ENCODE assay signal across 8 cellular contexts in the genomic region with DNA sequence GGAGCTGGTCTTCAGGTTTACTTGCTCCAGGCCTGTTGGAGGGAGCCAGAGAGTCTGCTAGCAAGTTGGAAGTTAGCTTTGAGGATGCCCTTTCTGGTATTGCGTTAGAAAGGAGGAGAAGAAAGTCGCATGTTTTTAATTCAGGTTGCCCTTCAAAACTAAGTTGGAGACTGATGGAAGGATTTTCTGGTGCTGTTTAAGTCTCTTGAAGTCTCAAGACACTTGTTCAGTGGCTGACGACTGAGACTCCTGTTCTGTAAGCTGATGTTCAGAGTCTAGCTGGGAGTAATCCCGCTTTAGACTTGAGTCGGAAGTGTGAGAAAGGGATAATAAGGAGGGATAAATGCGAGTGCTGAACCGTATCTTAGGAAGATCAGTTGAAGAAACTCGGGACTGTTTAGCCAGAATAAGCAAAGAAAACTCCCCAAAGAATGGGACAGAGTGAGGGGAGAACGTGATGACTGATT. TPM values are rescaled to one million over a fixed set of nuclear protein-coding genes. Genes with fewer than 3 reads are reported as not detected.
DNase-seq lines count a peak whose midpoint lies in the region; ATAC-seq and TF ChIP-seq lines count a peak whose summit lies in the region.

No MANE protein-coding gene starts in this region.

- H3K27ac ChIP-seq in left ventricle myocardium inferior (replicated peaks) (peak overlapping the region; percentile 88), sigmoid colon (peak overlapping the region; percentile 85 to 96 (median 91))

- peaks cover 43% of the 10 kb centered on the region for H3K36me3 Mint-ChIP-seq in activated CD4-positive, alpha-beta memory T cell treated with anti-CD3 and anti-CD28 coated beads for 36 hours

- intact Hi-C loops in activated CD4-positive, alpha-beta memory T cell treated with anti-CD3 and anti-CD28 coated beads for 36 hours (cut with micrococcal nuclease): loop anchor here (5.0 to 10.0 kb wide), 5 partner anchors 78 to 795 kb away; partner anchors contain the start of gene HNF1B
- intact Hi-C loops in left ventricle myocardium inferior (cut with micrococcal nuclease) (no loop called here), sigmoid colon (cut with DNase I) (loop anchor here (5.0 kb wide), 1 partner anchor 417 kb away; the partner anchor contains the start of genes MYO19 and PIGW)

- H3K36me3 ChIP-seq in left ventricle myocardium inferior: peaks cover 39% of the 10 kb centered on the region
- peaks cover 2 to 28% (median 16%) of the 10 kb centered on the region in 4 donors for H3K36me3 ChIP-seq in sigmoid colon

- no peak for TF ChIP-seq POLR2A in sigmoid colon (IDR thresholded peaks at IDR 0.05)

- 6 to 11% methylated on average over 9 of the region's 9 CpGs for WGBS in sigmoid colon, 2 donors

- H3K9me3 ChIP-seq in left ventricle myocardium inferior (replicated peaks): no peaks in the 10 kb centered on the region
- H3K9me3 ChIP-seq in sigmoid colon: no peaks in the 10 kb centered on the region

- peaks cover 34% of the 10 kb centered on the region for H3K27me3 ChIP-seq in left ventricle myocardium inferior (ENCODE audit: low read depth)
- peaks cover 21 to 31% (median 30%) of the 10 kb centered on the region in 3 donors for H3K27me3 ChIP-seq in sigmoid colon

- peak overlapping the region; percentile 89 for H3K4me3 ChIP-seq in left ventricle myocardium inferior
- H3K4me3 ChIP-seq in sigmoid colon: peak overlapping the region; percentile 78 to 86 (median 82)

- POLR2A ChIA-PET in activated CD4-positive, alpha-beta memory T cell treated with anti-CD3 and anti-CD28 coated beads for 36 hours (lab: Charles Lee): interaction anchor here (1.1 to 2.1 kb wide), 4 partner anchors 12 to 30 kb away, joined by 3 to 9 read pairs (median 4); partner anchors contain the start of gene LHX1

- ATAC-seq in GM18907 (IDR thresholded peaks at IDR 0.05; ENCODE audit: unreplicated experiment) (peak; percentile 1), HG03432 (IDR thresholded peaks at IDR 0.05; ENCODE audit: unreplicated experiment) (no peak), HG03139 (IDR thresholded peaks at IDR 0.05; ENCODE audit: unreplicated experiment) (no peak)

- H3K4me1 ChIP-seq in left ventricle myocardium inferior (peaks cover 30% of the 10 kb centered on the region), sigmoid colon (peaks cover 0 to 28% (median 21%) of the 10 kb centered on the region in 4 donors)

- CTCF ChIA-PET in activated CD4-positive, alpha-beta memory T cell treated with anti-CD3 and anti-CD28 coated beads for 36 hours (lab: Charles Lee): interaction anchor here (0.8 to 2.1 kb wide), 6 partner anchors 10 to 424 kb away, joined by 3 to 7 read pairs (median 3); no protein-coding TSS in a partner anchor

- no peak for TF ChIP-seq EP300 in sigmoid colon (IDR thresholded peaks at IDR 0.05)

- TF ChIP-seq CTCF in left ventricle myocardium inferior (IDR thresholded peaks at IDR 0.05; ENCODE audit: borderline replicate concordance) (no peak), sigmoid colon (IDR thresholded peaks at IDR 0.05) (no peak)

- H3K27ac Mint-ChIP-seq in activated CD4-positive, alpha-beta memory T cell treated with anti-CD3 and anti-CD28 coated beads for 36 hours: peak overlapping the region; percentile 72

- no peaks in the 10 kb centered on the region for H3K9me3 Mint-ChIP-seq in activated CD4-positive, alpha-beta memory T cell treated with anti-CD3 and anti-CD28 coated beads for 36 hours

- peak; percentile 45 for DNase-seq in A172 (ENCODE audit: low spot score)
- no peak for DNase-seq in activated CD4-positive, alpha-beta memory T cell treated with anti-CD3 and anti-CD28 coated beads for 36 hours
- no peak for DNase-seq in left ventricle myocardium inferior
- DNase-seq in sigmoid colon: no peak
- no peak for DNase-seq in glomerular visceral epithelial cell (ENCODE audit: extremely low spot score)

- peak overlapping the region; percentile 94 for H3K4me3 Mint-ChIP-seq in activated CD4-positive, alpha-beta memory T cell treated with anti-CD3 and anti-CD28 coated beads for 36 hours

- peaks cover 27% of the 10 kb centered on the region for H3K27me3 Mint-ChIP-seq in activated CD4-positive, alpha-beta memory T cell treated with anti-CD3 and anti-CD28 coated beads for 36 hours

- H3K4me1 Mint-ChIP-seq in activated CD4-positive, alpha-beta memory T cell treated with anti-CD3 and anti-CD28 coated beads for 36 hours (ENCODE audit: low read depth): peaks cover 45% of the 10 kb centered on the region

RNA-seq across cellular contexts. Expression of gene AATF, which starts 0.7 kb away (rescaled TPM):
- total RNA-seq in A172 (2014; rRNA removed; shearing (Covaris generic)): 79.9 and 86.2 TPM in 2 replicates
- total RNA-seq in activated CD4-positive, alpha-beta memory T cell treated with anti-CD3 and anti-CD28 coated beads for 36 hours: 10 to 100 TPM; 85.6 to 89.1 TPM
- 24.2 TPM for total RNA-seq in left ventricle myocardium inferior
- 10 to 100 TPM; 32.4 to 38.3 (median 34.6) TPM for total RNA-seq in sigmoid colon
- polyA plus RNA-seq in sigmoid colon: 10 to 100 TPM; 27.6 to 38.1 (median 30.1) TPM

RNA-seq across cellular contexts. Expression of gene LHX1, which starts 12.2 kb away (rescaled TPM):
- total RNA-seq in A172 (2014; rRNA removed; shearing (Covaris generic)): 0.77 and 1.4 TPM in 2 replicates
- total RNA-seq in activated CD4-positive, alpha-beta memory T cell treated with anti-CD3 and anti-CD28 coated beads for 36 hours: under 1 TPM in 1 of 2 experiments, not detected in 1; 0.17 TPM
- total RNA-seq in left ventricle myocardium inferior: not detected
- not detected for total RNA-seq in sigmoid colon
- not detected for polyA plus RNA-seq in sigmoid colon
